In the genomic region with DNA sequence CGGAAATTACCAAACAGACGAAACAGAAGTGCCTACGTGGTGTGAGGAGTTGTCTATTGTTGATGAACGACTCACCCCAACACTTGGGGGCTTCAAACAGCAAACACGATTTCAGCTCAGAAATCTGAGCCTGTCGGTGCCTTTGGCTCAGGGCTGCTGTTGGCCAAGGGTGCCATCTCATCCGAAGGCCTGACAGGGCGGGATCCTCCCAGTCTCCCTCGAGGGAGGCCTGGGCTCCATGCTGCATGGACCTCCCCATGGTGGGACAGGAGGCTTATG, we compare ENCODE assay signal across 28 cellular contexts. TPM values are rescaled to one million over a fixed set of nuclear protein-coding genes. Genes with fewer than 3 reads are reported as not detected.
DNase-seq lines count a peak whose midpoint lies in the region; ATAC-seq and TF ChIP-seq lines count a peak whose summit lies in the region.
"Had no signal": no experiment of that assay in that cellular context is flagged by ENCODE, and none has a peak within 500 bp of the region (broad histone marks: within the 10 kb centered on the region; RNA-seq: fewer than 3 reads in every experiment).

No MANE protein-coding gene starts in this region.

- H3K27ac Mint-ChIP-seq in activated naive CD8-positive, alpha-beta T cell, result no peak overlapping the region
- H3K27ac Mint-ChIP-seq in activated naive CD8-positive, alpha-beta T cell treated with anti-CD3 and anti-CD28 coated beads, Interleukin-2, amount 50 U/mL, for 24 hours, result no peak overlapping the region
- H3K27ac Mint-ChIP-seq in glutamatergic neuron (ENCODE audit: unreplicated experiment), result no peak overlapping the region
- H3K27ac Mint-ChIP-seq: HFFc6 had no signal

- H3K9ac ChIP-seq in MM.1S (ENCODE audit: low read length), result no peak overlapping the region

- no peak for ATAC-seq in activated naive CD8-positive, alpha-beta T cell treated with anti-CD3 and anti-CD28 coated beads, Interleukin-2, amount 50 U/mL, for 24 hours
- ATAC-seq in gastrocnemius medialis, result no peak
- no peak for ATAC-seq in GM19324 (IDR thresholded peaks at IDR 0.05; ENCODE audit: low FRiP score, unreplicated experiment)

- peak overlapping the region; percentile 32 for H3K4me3 Mint-ChIP-seq in activated naive CD8-positive, alpha-beta T cell
- no peak overlapping the region for H3K4me3 Mint-ChIP-seq in activated naive CD8-positive, alpha-beta T cell treated with anti-CD3 and anti-CD28 coated beads, Interleukin-2, amount 50 U/mL, for 24 hours
- H3K4me3 Mint-ChIP-seq in glutamatergic neuron (ENCODE audit: unreplicated experiment), result no peak overlapping the region
- H3K4me3 Mint-ChIP-seq: HFFc6 had no signal

- H4K20me1 ChIP-seq in MM.1S (ENCODE audit: insufficient read depth, low read length) (no peaks in the 10 kb centered on the region), osteoblast (ENCODE audit: insufficient read depth, low read length) (peaks cover 8% of the 10 kb centered on the region)

- peak overlapping the region; percentile 66 for H3K4me3 ChIP-seq in MM.1S (ENCODE audit: low read length)
- peak overlapping the region; percentile 36 to 56 (median 52) for H3K4me3 ChIP-seq in gastrocnemius medialis
- H3K4me3 ChIP-seq in SJCRH30, result no peak overlapping the region
- H3K4me3 ChIP-seq in osteoblast (ENCODE audit: insufficient read depth, low read length), result no peak overlapping the region
- H3K4me3 ChIP-seq: SJSA1 had no signal

- TF ChIP-seq CTCF in MM.1S (IDR thresholded peaks at IDR 0.05; ENCODE audit: low read length) (no peak), glutamatergic neuron (IDR thresholded peaks at IDR 0.05; ENCODE audit: partially characterized antibody, unreplicated experiment) (no peak), gastrocnemius medialis (IDR thresholded peaks at IDR 0.05 in 4 of 5, conservative IDR thresholded peaks at IDR 0.05 in 1 of 5) (no peak), osteoblast (IDR thresholded peaks at IDR 0.05; ENCODE audit: extremely low read depth, low read depth, low read length) (no peak)

- H2AFZ ChIP-seq in MM.1S (ENCODE audit: low read length) (no peak overlapping the region), osteoblast (ENCODE audit: low read length) (no peak overlapping the region)

- H3K27me3 ChIP-seq in MM.1S (replicated peaks; ENCODE audit: insufficient read depth, low read length) (no peaks in the 10 kb centered on the region), gastrocnemius medialis (no peaks in the 10 kb centered on the region), SJCRH30 (no peaks in the 10 kb centered on the region), osteoblast (ENCODE audit: insufficient read depth, low read length) (peaks cover 35% of the 10 kb centered on the region)
- H3K27me3 ChIP-seq: SJSA1 had no signal

- no peak for DNase-seq in activated naive CD8-positive, alpha-beta T cell treated with anti-CD3 and anti-CD28 coated beads, Interleukin-2, amount 50 U/mL, for 24 hours
- DNase-seq in MM.1S (peak; percentile 8), glutamatergic neuron (peak; percentile 13), gastrocnemius medialis (no peak), SJCRH30 (no peak), osteoblast (ENCODE audit: insufficient read length, low spot score, missing footprints) (no peak)
- DNase-seq: AML-193, COR-L47, DMS 273 treated with DMSO at 0.1 percent for 48 hours, GDM1, H7, HFFc6, IMR-90, Karpas-422, NCI-H1105, NCI-H1694, NCI-H2081 treated with DMSO at 0.1 percent for 48 hours, NCI-H510A, NCI-H748 treated with DMSO at 0.1 percent for 48 hours, RPMI8226 had no signal

- intact Hi-C loops in gastrocnemius medialis (cut with DNase I; ENCODE audit: low total_unique reads), result loop anchor here (5.0 kb wide), 1 partner anchor 920 kb away; the partner anchor contains the start of gene SLC12A7

- no peaks in the 10 kb centered on the region for H3K9me2 ChIP-seq in MM.1S (replicated peaks; ENCODE audit: insufficient read depth, low read length)

- no peaks in the 10 kb centered on the region for H3K36me3 Mint-ChIP-seq in activated naive CD8-positive, alpha-beta T cell
- no peaks in the 10 kb centered on the region for H3K36me3 Mint-ChIP-seq in activated naive CD8-positive, alpha-beta T cell treated with anti-CD3 and anti-CD28 coated beads, Interleukin-2, amount 50 U/mL, for 24 hours (ENCODE audit: low read depth)
- no peaks in the 10 kb centered on the region for H3K36me3 Mint-ChIP-seq in glutamatergic neuron (ENCODE audit: unreplicated experiment)

- in situ Hi-C loops in gastrocnemius medialis (cut with MboI; ENCODE audit: low sequenced_read_pairs in 4 of 4), result no loop called here

- peak overlapping the region; percentile 13; the same call in 1 of the 2 replicates for H3K27ac ChIP-seq in MM.1S (ENCODE audit: low read length)
- peak overlapping the region; percentile 95 to 100 (median 99) for H3K27ac ChIP-seq in gastrocnemius medialis
- H3K27ac ChIP-seq in SJCRH30, result no peak overlapping the region
- H3K27ac ChIP-seq in osteoblast (ENCODE audit: low read depth, low read length), result no peak overlapping the region
- H3K27ac ChIP-seq: 22Rv1, HL-60, SJSA1 had no signal

- no peaks in the 10 kb centered on the region for H3K9me3 ChIP-seq in MM.1S (replicated peaks; ENCODE audit: insufficient read depth, low read length)
- no peaks in the 10 kb centered on the region for H3K9me3 ChIP-seq in gastrocnemius medialis
- H3K9me3 ChIP-seq in SJCRH30 (replicated peaks), result no peaks in the 10 kb centered on the region
- H3K9me3 ChIP-seq in osteoblast (ENCODE audit: low read depth, low read length), result no peaks in the 10 kb centered on the region
- H3K9me3 ChIP-seq: SJSA1 had no signal

- H3K4me1 Mint-ChIP-seq in activated naive CD8-positive, alpha-beta T cell (ENCODE audit: low read depth), result peaks cover 13% of the 10 kb centered on the region
- H3K4me1 Mint-ChIP-seq in activated naive CD8-positive, alpha-beta T cell treated with anti-CD3 and anti-CD28 coated beads, Interleukin-2, amount 50 U/mL, for 24 hours, result peaks cover 9% of the 10 kb centered on the region
- H3K4me1 Mint-ChIP-seq in glutamatergic neuron (ENCODE audit: low read depth, unreplicated experiment), result peaks cover 20% of the 10 kb centered on the region

- peaks cover 19% of the 10 kb centered on the region for H3F3A ChIP-seq in MM.1S (ENCODE audit: insufficient read depth, low read length)

- H3K4me1 ChIP-seq in MM.1S (ENCODE audit: low read length) (peaks cover 43% of the 10 kb centered on the region), gastrocnemius medialis (peaks cover 76 to 85% of the 10 kb centered on the region in 2 donors), SJCRH30 (peaks cover 17% of the 10 kb centered on the region), osteoblast (ENCODE audit: insufficient read depth, low read length) (peaks cover 4% of the 10 kb centered on the region)

- H3K27me3 Mint-ChIP-seq in activated naive CD8-positive, alpha-beta T cell, result no peaks in the 10 kb centered on the region
- H3K27me3 Mint-ChIP-seq in activated naive CD8-positive, alpha-beta T cell treated with anti-CD3 and anti-CD28 coated beads, Interleukin-2, amount 50 U/mL, for 24 hours, result peaks cover 12% of the 10 kb centered on the region
- H3K27me3 Mint-ChIP-seq in glutamatergic neuron (ENCODE audit: unreplicated experiment), result peaks cover 10% of the 10 kb centered on the region

- H3K9me3 Mint-ChIP-seq in activated naive CD8-positive, alpha-beta T cell (ENCODE audit: low read depth), result no peaks in the 10 kb centered on the region
- H3K9me3 Mint-ChIP-seq in activated naive CD8-positive, alpha-beta T cell treated with anti-CD3 and anti-CD28 coated beads, Interleukin-2, amount 50 U/mL, for 24 hours, result no peaks in the 10 kb centered on the region
- peaks cover 6% of the 10 kb centered on the region for H3K9me3 Mint-ChIP-seq in glutamatergic neuron (ENCODE audit: unreplicated experiment)
- H3K9me3 Mint-ChIP-seq: HFFc6 had no signal

- H3K79me2 ChIP-seq in MM.1S (ENCODE audit: low read length), result peaks cover 44% of the 10 kb centered on the region
- H3K79me2 ChIP-seq in osteoblast (ENCODE audit: insufficient read depth, low read length), result no peaks in the 10 kb centered on the region

- no peak for TF ChIP-seq POLR2A in gastrocnemius medialis (IDR thresholded peaks at IDR 0.05)

- H3K36me3 ChIP-seq in MM.1S (replicated peaks; ENCODE audit: insufficient read depth, low read length) (no peaks in the 10 kb centered on the region; the same call in 1 of the 2 replicates), gastrocnemius medialis (no peaks in the 10 kb centered on the region), SJCRH30 (no peaks in the 10 kb centered on the region), osteoblast (ENCODE audit: insufficient read depth, low read length) (no peaks in the 10 kb centered on the region)
- H3K36me3 ChIP-seq: SJSA1 had no signal

- H3K4me2 ChIP-seq in MM.1S (ENCODE audit: low read depth, low read length) (peak overlapping the region; percentile 100), osteoblast (ENCODE audit: insufficient read depth, low read length) (no peak overlapping the region)

RNA-seq across cellular contexts. Expression of gene LRRC14B, which starts 1.3 kb away (rescaled TPM):
- total RNA-seq in glutamatergic neuron (ENCODE audit: unreplicated experiment), result not detected
- 10 to 100 TPM; 11.6 to 39.0 (median 27.2) TPM for total RNA-seq in gastrocnemius medialis
- not detected in 2 replicates for total RNA-seq in SJCRH30 (2014; rRNA removed; shearing (Covaris generic))
- under 0.01 TPM in 1 of 2 replicates, not detected in the other for total RNA-seq in osteoblast
- total RNA-seq: Daoy, H7, HFFc6, HT1080, IMR-90, MCF 10A, SJSA1 had no signal

RNA-seq across cellular contexts. Expression of gene CCDC127, which starts 25.3 kb away (rescaled TPM):
- total RNA-seq in glutamatergic neuron (ENCODE audit: unreplicated experiment) (11.9 TPM), gastrocnemius medialis (10 to 100 TPM in 1 of 4 donors, 1 to 10 TPM in 3; 5.7 to 11.1 (median 7.8) TPM), osteoblast (4.3 and 6.2 TPM in 2 replicates)
- 2.4 and 2.5 TPM in 2 replicates for total RNA-seq in SJCRH30 (2014; rRNA removed; shearing (Covaris generic))

RNA-seq across cellular contexts. Expression of gene SDHA, which starts 25.5 kb away (rescaled TPM):
- total RNA-seq in glutamatergic neuron (ENCODE audit: unreplicated experiment) (81.3 TPM), gastrocnemius medialis (100 to 1,000 TPM; 146 to 277 (median 207) TPM), osteoblast (83.6 and 84.6 TPM in 2 replicates)
- total RNA-seq in SJCRH30 (2014; rRNA removed; shearing (Covaris generic)), result 43.2 and 46.1 TPM in 2 replicates

Comparison
In these comparisons a context has a peak if more than half of its experiments do, and no peak if none do; other contexts are left out.
1. DNase-seq: peak in MM.1S (single experiment) and glutamatergic neuron (single experiment); none in activated naive CD8-positive, alpha-beta T cell treated with anti-CD3 and anti-CD28 coated beads, Interleukin-2, amount 50 U/mL, for 24 hours (single experiment), gastrocnemius medialis (0 of 2), SJCRH30 (0 of 2) and osteoblast (single experiment).
2. H3K27ac ChIP-seq: peak in MM.1S (single experiment) and gastrocnemius medialis (4 of 4); none in SJCRH30 (single experiment) and osteoblast (single experiment).
3. H3K4me3 ChIP-seq: peak in MM.1S (single experiment) and gastrocnemius medialis (4 of 4); none in SJCRH30 (single experiment) and osteoblast (single experiment).
4. RNA of gene LRRC14B, which starts 1.3 kb away (total RNA-seq): 11.6 to 39.0 TPM in gastrocnemius medialis; not detected in glutamatergic neuron (single experiment), not detected in SJCRH30 and under 0.01 TPM in osteoblast; every median in the first group is over 10 times any median in the second.